2 cellular contexts compared by ENCODE assay signal in genomic region chr17:37848690-37849616, GRCh38.
TF ChIP-seq lines count a peak whose summit lies in the region.

No MANE protein-coding gene starts in this region.

TF ChIP-seq in A549, 52 proteins besides CTCF, POLR2A, EP300 and RAD21 (continued from another document):
- TF ChIP-seq HES2 (IDR thresholded peaks at IDR 0.05) (no peak), FOSL2 (IDR thresholded peaks at IDR 0.05) (peak; percentile 47; the same call in 1 of the 2 replicates), FOSL2 (CRISPR knock-in tag; IDR thresholded peaks at IDR 0.05) (peak; percentile 95)
TF ChIP-seq in A549: peak in this region for 2.

TF ChIP-seq in IMR-90, 13 proteins besides CTCF, POLR2A, EP300 and RAD21 (continued from another document):
- no peak for TF ChIP-seq RFX5 (IDR thresholded peaks at IDR 0.05; ENCODE audit: low read depth, low read length)
- TF ChIP-seq NFE2L2 (IDR thresholded peaks at IDR 0.05; ENCODE audit: low read depth, low read length), result no peak
- TF ChIP-seq FOS (IDR thresholded peaks at IDR 0.05; ENCODE audit: low read depth, low read length), result peak; percentile 87
- TF ChIP-seq, protein P1, sequence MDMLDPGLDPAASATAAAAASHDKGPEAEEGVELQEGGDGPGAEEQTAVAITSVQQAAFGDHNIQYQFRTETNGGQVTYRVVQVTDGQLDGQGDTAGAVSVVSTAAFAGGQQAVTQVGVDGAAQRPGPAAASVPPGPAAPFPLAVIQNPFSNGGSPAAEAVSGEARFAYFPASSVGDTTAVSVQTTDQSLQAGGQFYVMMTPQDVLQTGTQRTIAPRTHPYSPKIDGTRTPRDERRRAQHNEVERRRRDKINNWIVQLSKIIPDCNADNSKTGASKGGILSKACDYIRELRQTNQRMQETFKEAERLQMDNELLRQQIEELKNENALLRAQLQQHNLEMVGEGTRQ (IDR thresholded peaks at IDR 0.05; ENCODE audit: low read depth, low read length), result peak; percentile 58
- no peak for TF ChIP-seq SMC3 (IDR thresholded peaks at IDR 0.05; ENCODE audit: low read depth, low read length)
- no peak for TF ChIP-seq RCOR1 (IDR thresholded peaks at IDR 0.05; ENCODE audit: insufficient replicate concordance, low read length)
